ENCODE assay signal across 34 cellular contexts in the genomic region with DNA sequence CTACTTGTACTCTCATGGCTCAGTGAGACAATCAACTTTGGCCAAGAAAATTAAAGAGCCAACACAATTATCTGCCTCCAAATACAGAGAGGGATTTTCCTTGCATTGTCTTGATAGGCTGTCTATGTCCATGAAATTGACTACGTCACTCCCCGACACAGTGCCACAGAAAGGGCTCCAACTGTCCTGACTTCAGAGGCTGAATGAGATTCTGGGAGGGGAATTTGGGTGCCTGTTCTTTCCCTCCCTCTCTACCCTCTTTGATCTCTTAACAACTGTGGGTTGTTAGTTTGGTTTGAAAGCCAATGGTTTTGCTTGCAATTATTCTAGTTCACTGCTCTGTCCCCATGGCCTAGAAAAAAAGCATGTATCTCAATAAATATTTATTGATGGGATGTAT. TPM values are rescaled to one million over a fixed set of nuclear protein-coding genes. Genes with fewer than 3 reads are reported as not detected.
DNase-seq lines count a peak whose midpoint lies in the region; ATAC-seq and TF ChIP-seq lines count a peak whose summit lies in the region.
"Had no signal": no experiment of that assay in that cellular context is flagged by ENCODE, and none has a peak within 500 bp of the region (broad histone marks: within the 10 kb centered on the region; RNA-seq: fewer than 3 reads in every experiment).

No MANE protein-coding gene starts in this region.

- H3K4me1 Mint-ChIP-seq in T-helper 2 cell treated with Interferon-gamma antibody and Interleukin-4, amounts not matched to agents 5 μg/mL and 100 μg/mL, for 36 hours (ENCODE audit: low read depth): peaks cover 72% of the 10 kb centered on the region
- H3K4me1 Mint-ChIP-seq in CD4-positive, CD25-positive, alpha-beta regulatory T cell: peaks cover 28 to 61% (median 48%) of the 10 kb centered on the region in 4 donors
- H3K4me1 Mint-ChIP-seq in activated T-helper 2 cell treated with anti-CD3 and anti-CD28 coated beads, Interferon-gamma antibody, Interleukin-2, Interleukin-4, amounts not matched to agents 10 μg/mL and 5 μg/mL and 100 μg/mL, durations not matched to agents 14 hours and 24 hours and 36 hours (ENCODE audit: low read depth): peaks cover 73% of the 10 kb centered on the region
- H3K4me1 Mint-ChIP-seq: IgD-negative memory B cell had no signal

- no peak for ATAC-seq in CD4-positive, CD25-positive, alpha-beta regulatory T cell (ENCODE audit: low read depth in 2 of 2)
- ATAC-seq: A549; natural killer cell; stimulated activated naive CD8-positive, alpha-beta T cell treated with anti-CD3 and anti-CD28 coated beads, Interleukin-15, Interleukin-2, amounts not matched to agents 100 U/mL and 50 U/mL, for 24 hours had no signal

- TF ChIP-seq CTCF in ovary (IDR thresholded peaks at IDR 0.05): no peak

- H3K9me3 ChIP-seq in CD4-positive, CD25-positive, alpha-beta regulatory T cell (ENCODE audit: control insufficient read depth in 2 of 2, low read length in 2 of 2): no peaks in the 10 kb centered on the region
- H3K9me3 ChIP-seq in ovary: no peaks in the 10 kb centered on the region
- H3K9me3 ChIP-seq: A549, SK-N-SH, testis had no signal

- no peak overlapping the region for H3K27ac ChIP-seq in CD4-positive, CD25-positive, alpha-beta regulatory T cell (ENCODE audit: insufficient read depth, low read length, poor library complexity, severe bottlenecking)
- no peak overlapping the region for H3K27ac ChIP-seq in ovary
- H3K27ac ChIP-seq: A549, left ventricle myocardium inferior, testis, WERI-Rb-1 had no signal

- intact Hi-C loops in activated T-helper 2 cell treated with anti-CD3 and anti-CD28 coated beads, Interferon-gamma antibody, Interleukin-2, Interleukin-4, amounts not matched to agents 10 μg/mL and 5 μg/mL and 100 μg/mL, durations not matched to agents 14 hours and 24 hours and 36 hours (cut with micrococcal nuclease): no loop called here
- intact Hi-C loops in ovary (cut with DNase I): no loop called here

- TF ChIP-seq EP300 in ovary (IDR thresholded peaks at IDR 0.05): no peak

- peaks cover 43% of the 10 kb centered on the region for H3K4me1 ChIP-seq in CD4-positive, CD25-positive, alpha-beta regulatory T cell (ENCODE audit: control insufficient read depth, insufficient read depth, low read length, poor library complexity, severe bottlenecking)
- no peaks in the 10 kb centered on the region for H3K4me1 ChIP-seq in ovary (ENCODE audit: insufficient read depth)
- H3K4me1 ChIP-seq: A549, left ventricle myocardium inferior, testis had no signal

- no peak for TF ChIP-seq POLR2A in ovary (IDR thresholded peaks at IDR 0.05)

- no peak overlapping the region for H3K4me3 ChIP-seq in CD4-positive, CD25-positive, alpha-beta regulatory T cell (ENCODE audit: low read depth, low read length)
- H3K4me3 ChIP-seq in ovary: no peak overlapping the region
- H3K4me3 ChIP-seq: A549, left ventricle myocardium inferior, testis had no signal

- 90 to 92% (median 91%) methylated on average over 2 of the region's 2 CpGs for WGBS in ovary, 3 donors

- DNase-seq in T-helper 2 cell treated with Interferon-gamma antibody and Interleukin-4, amounts not matched to agents 5 μg/mL and 100 μg/mL, for 36 hours (ENCODE audit: low spot score): no peak
- DNase-seq in T-helper 2 cell (no peak), NCI-H2171 treated with DMSO at 0.1 percent for 48 hours (lab: John Stamatoyannopoulos, UW) (peak; percentile 99), mucosa of gallbladder (ENCODE audit: low spot score) (no peak), cortex of kidney (lab: John Stamatoyannopoulos, UW) (no peak), ovary (no peak)
- no peak for DNase-seq in CD4-positive, CD25-positive, alpha-beta regulatory T cell
- DNase-seq in activated T-helper 2 cell treated with anti-CD3 and anti-CD28 coated beads, Interferon-gamma antibody, Interleukin-2, Interleukin-4, amounts not matched to agents 10 μg/mL and 5 μg/mL and 100 μg/mL, durations not matched to agents 14 hours and 24 hours and 36 hours (ENCODE audit: low spot score): no peak
- DNase-seq: activated CD4-positive, alpha-beta T cell treated with anti-CD3 and anti-CD28 coated beads, Interleukin-2, amount 50 U/mL, for 48 hours; activated naive CD4-positive, alpha-beta T cell treated with anti-CD3 and anti-CD28 coated beads for 36 hours; AML-193; amygdala; COR-L47; effector memory CD4-positive, alpha-beta T cell; glutamatergic neuron; HCEC 1CT; islet precursor cell; left ventricle myocardium inferior; natural killer cell; NCI-H1105; NCI-H2029; NCI-H2227 treated with DMSO at 0.1 percent for 48 hours; OCI-M1; SK-N-SH; stimulated activated naive CD8-positive, alpha-beta T cell treated with anti-CD3 and anti-CD28 coated beads, Interleukin-15, Interleukin-2, amounts not matched to agents 100 U/mL and 50 U/mL, for 24 hours; T1000; testis; WERI-Rb-1 had no signal

- H3K27ac Mint-ChIP-seq in T-helper 2 cell treated with Interferon-gamma antibody and Interleukin-4, amounts not matched to agents 5 μg/mL and 100 μg/mL, for 36 hours: peak overlapping the region; percentile 29
- H3K27ac Mint-ChIP-seq in CD4-positive, CD25-positive, alpha-beta regulatory T cell: peak overlapping the region in 2 of 3 donors; percentile 6 to 47
- peak overlapping the region; percentile 83 for H3K27ac Mint-ChIP-seq in activated T-helper 2 cell treated with anti-CD3 and anti-CD28 coated beads, Interferon-gamma antibody, Interleukin-2, Interleukin-4, amounts not matched to agents 10 μg/mL and 5 μg/mL and 100 μg/mL, durations not matched to agents 14 hours and 24 hours and 36 hours
- H3K27ac Mint-ChIP-seq: natural killer cell had no signal

- H3K36me3 Mint-ChIP-seq in T-helper 2 cell treated with Interferon-gamma antibody and Interleukin-4, amounts not matched to agents 5 μg/mL and 100 μg/mL, for 36 hours (ENCODE audit: low read depth): peaks cover 17% of the 10 kb centered on the region
- no peaks in the 10 kb centered on the region for H3K36me3 Mint-ChIP-seq in CD4-positive, CD25-positive, alpha-beta regulatory T cell
- H3K36me3 Mint-ChIP-seq in activated T-helper 2 cell treated with anti-CD3 and anti-CD28 coated beads, Interferon-gamma antibody, Interleukin-2, Interleukin-4, amounts not matched to agents 10 μg/mL and 5 μg/mL and 100 μg/mL, durations not matched to agents 14 hours and 24 hours and 36 hours (ENCODE audit: low read depth): peaks cover 17% of the 10 kb centered on the region
- H3K36me3 Mint-ChIP-seq: IgD-negative memory B cell, natural killer cell had no signal

- peaks cover 15% of the 10 kb centered on the region for H3K9me3 Mint-ChIP-seq in T-helper 2 cell treated with Interferon-gamma antibody and Interleukin-4, amounts not matched to agents 5 μg/mL and 100 μg/mL, for 36 hours
- no peaks in the 10 kb centered on the region for H3K9me3 Mint-ChIP-seq in CD4-positive, CD25-positive, alpha-beta regulatory T cell
- peaks cover 7% of the 10 kb centered on the region for H3K9me3 Mint-ChIP-seq in activated T-helper 2 cell treated with anti-CD3 and anti-CD28 coated beads, Interferon-gamma antibody, Interleukin-2, Interleukin-4, amounts not matched to agents 10 μg/mL and 5 μg/mL and 100 μg/mL, durations not matched to agents 14 hours and 24 hours and 36 hours
- H3K9me3 Mint-ChIP-seq: activated naive CD4-positive, alpha-beta T cell treated with anti-CD3 and anti-CD28 coated beads for 36 hours; natural killer cell had no signal

- no peaks in the 10 kb centered on the region for H3K27me3 ChIP-seq in CD4-positive, CD25-positive, alpha-beta regulatory T cell (ENCODE audit: control insufficient read depth, insufficient read depth, low read length)
- H3K27me3 ChIP-seq in ovary: no peaks in the 10 kb centered on the region
- H3K27me3 ChIP-seq: testis had no signal

- H3K27me3 Mint-ChIP-seq in T-helper 2 cell treated with Interferon-gamma antibody and Interleukin-4, amounts not matched to agents 5 μg/mL and 100 μg/mL, for 36 hours (ENCODE audit: low read depth): no peaks in the 10 kb centered on the region
- no peaks in the 10 kb centered on the region for H3K27me3 Mint-ChIP-seq in CD4-positive, CD25-positive, alpha-beta regulatory T cell
- H3K27me3 Mint-ChIP-seq in activated T-helper 2 cell treated with anti-CD3 and anti-CD28 coated beads, Interferon-gamma antibody, Interleukin-2, Interleukin-4, amounts not matched to agents 10 μg/mL and 5 μg/mL and 100 μg/mL, durations not matched to agents 14 hours and 24 hours and 36 hours (ENCODE audit: low read depth): no peaks in the 10 kb centered on the region
- H3K27me3 Mint-ChIP-seq: IgD-negative memory B cell had no signal

- peak overlapping the region; percentile 16 for H3K4me3 Mint-ChIP-seq in T-helper 2 cell treated with Interferon-gamma antibody and Interleukin-4, amounts not matched to agents 5 μg/mL and 100 μg/mL, for 36 hours
- no peak overlapping the region for H3K4me3 Mint-ChIP-seq in CD4-positive, CD25-positive, alpha-beta regulatory T cell
- H3K4me3 Mint-ChIP-seq in activated T-helper 2 cell treated with anti-CD3 and anti-CD28 coated beads, Interferon-gamma antibody, Interleukin-2, Interleukin-4, amounts not matched to agents 10 μg/mL and 5 μg/mL and 100 μg/mL, durations not matched to agents 14 hours and 24 hours and 36 hours (ENCODE audit: low read depth): no peak overlapping the region
- H3K4me3 Mint-ChIP-seq: activated naive CD4-positive, alpha-beta T cell treated with anti-CD3 and anti-CD28 coated beads for 36 hours; IgD-negative memory B cell; natural killer cell had no signal

- no peaks in the 10 kb centered on the region for H3K36me3 ChIP-seq in CD4-positive, CD25-positive, alpha-beta regulatory T cell (ENCODE audit: control insufficient read depth, insufficient read depth, low read length)
- H3K36me3 ChIP-seq in ovary: no peaks in the 10 kb centered on the region
- H3K36me3 ChIP-seq: left ventricle myocardium inferior, WERI-Rb-1 had no signal

RNA-seq across cellular contexts. Expression of a gene that starts 37.4 kb away (rescaled TPM):
- total RNA-seq in CD4-positive, CD25-positive, alpha-beta regulatory T cell: not detected
- not detected for polyA plus RNA-seq in CD4-positive, CD25-positive, alpha-beta regulatory T cell
- total RNA-seq in activated T-helper 2 cell treated with anti-CD3 and anti-CD28 coated beads, Interferon-gamma antibody, Interleukin-2, Interleukin-4, amounts not matched to agents 10 μg/mL and 5 μg/mL and 100 μg/mL, durations not matched to agents 14 hours and 24 hours and 36 hours: 0.50 and 1.2 TPM in 2 replicates
- total RNA-seq in mucosa of gallbladder (not detected), ovary (10 to 100 TPM in 1 of 7 donors, 1 to 10 TPM in 3, under 1 TPM in 1, not detected in 2; 0.85 to 28.8 (median 1.8) TPM)
- polyA plus RNA-seq in ovary: not detected
- total RNA-seq: bronchial epithelial cell, epithelial cell of proximal tubule, left ventricle myocardium inferior, natural killer cell, omental fat pad, skeletal muscle tissue had no signal
- polyA plus RNA-seq: A549, IgD-negative memory B cell had no signal

RNA-seq across cellular contexts. Expression of a gene that starts 44.3 kb away (rescaled TPM):
- total RNA-seq in CD4-positive, CD25-positive, alpha-beta regulatory T cell: 394 TPM
- polyA plus RNA-seq in CD4-positive, CD25-positive, alpha-beta regulatory T cell: 100 to 1,000 TPM; 110 to 311 (median 212) TPM
- total RNA-seq in activated T-helper 2 cell treated with anti-CD3 and anti-CD28 coated beads, Interferon-gamma antibody, Interleukin-2, Interleukin-4, amounts not matched to agents 10 μg/mL and 5 μg/mL and 100 μg/mL, durations not matched to agents 14 hours and 24 hours and 36 hours: 60.9 and 66.9 TPM in 2 replicates
- total RNA-seq in mucosa of gallbladder (34.0 TPM), ovary (1 to 10 TPM in 5 of 7 donors, under 1 TPM in 2; 0.28 to 3.7 (median 3.2) TPM)
- 10 to 100 TPM in 1 of 2 donors, 1 to 10 TPM in 1; 1.5 to 11.3 TPM for polyA plus RNA-seq in ovary

Comparison
In these comparisons a context has a peak if more than half of its experiments do, and no peak if none do; other contexts are left out.
1. H3K27ac Mint-ChIP-seq: peak in every context shown above with its lines; median percentile 83 in activated T-helper 2 cell treated with anti-CD3 and anti-CD28 coated beads, Interferon-gamma antibody, Interleukin-2, Interleukin-4, amounts not matched to agents 10 μg/mL and 5 μg/mL and 100 μg/mL, durations not matched to agents 14 hours and 24 hours and 36 hours; 29 in T-helper 2 cell treated with Interferon-gamma antibody and Interleukin-4, amounts not matched to agents 5 μg/mL and 100 μg/mL, for 36 hours; 26 in CD4-positive, CD25-positive, alpha-beta regulatory T cell.